Comparison of ENCODE assay signal across 23 cellular contexts in the genomic region with DNA sequence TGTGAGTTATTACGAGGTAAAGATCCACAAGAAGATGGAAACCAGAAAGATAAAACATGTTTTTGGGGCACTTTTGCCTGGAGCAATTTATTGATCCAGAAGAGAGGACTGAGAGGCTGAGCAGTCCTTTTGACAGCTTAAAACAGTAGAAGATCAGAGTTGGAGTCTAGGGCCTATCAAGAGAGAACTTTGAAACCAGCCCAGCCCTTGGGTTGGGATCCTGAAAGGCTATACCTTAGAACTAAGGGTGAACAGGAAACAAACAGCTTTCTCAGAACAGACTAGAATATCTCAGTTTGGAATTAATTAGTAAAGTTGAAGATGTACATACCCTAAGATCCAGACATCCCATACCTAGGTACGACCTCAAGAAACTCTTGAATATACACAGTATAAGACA.
"Had no signal": no experiment of that assay in that cellular context is flagged by ENCODE, and none has a peak within 500 bp of the region (broad histone marks: within the 10 kb centered on the region; RNA-seq: fewer than 3 reads in every experiment).

No MANE protein-coding gene starts in this region.

- H3K27me3 ChIP-seq: SJSA1 had no signal

- ATAC-seq: K562 had no signal

- H3K27me3 Mint-ChIP-seq: IgD-negative memory B cell had no signal

- H3K4me2 ChIP-seq: KMS-11, SK-N-SH had no signal

- H3K27ac ChIP-seq: KMS-11, SJSA1 had no signal

- H3K9me3 ChIP-seq: SJSA1, SK-N-SH had no signal

- H3K9ac ChIP-seq: KMS-11, SK-N-SH had no signal

- H3K36me3 ChIP-seq: SJSA1 had no signal

- DNase-seq: Kasumi-1, NCI-H1048, NCI-H1105 treated with DMSO at 0.1 percent for 48 hours, NCI-H1417 treated with DMSO at 0.1 percent for 48 hours, NCI-H146, NCI-H1694 treated with DMSO at 0.1 percent for 48 hours, NCI-H1930, NCI-H2081, NCI-H2107, NCI-H2227 treated with DMSO at 0.1 percent for 48 hours, NCI-H524, NCI-H526 treated with DMSO at 0.1 percent for 48 hours, NCI-H748 treated with DMSO at 0.1 percent for 48 hours, Right ventricle myocardium superior, RPMI8226, SIG-M5, SK-N-SH, SW 1271 had no signal

- H3K9me3 Mint-ChIP-seq: IgD-negative memory B cell had no signal

- H3K4me1 ChIP-seq: SJSA1 had no signal

- H3K4me3 ChIP-seq: K562, SJSA1 had no signal

- FAIRE-seq: HTR-8/SVneo, K562 had no signal
